In genomic region chr1:225879521-225880209, GRCh38 we compare ENCODE assay signal across 9 cellular contexts. TPM values are rescaled to one million over a fixed set of nuclear protein-coding genes. Genes with fewer than 3 reads are reported as not detected.
DNase-seq lines count a peak whose midpoint lies in the region; ATAC-seq, FAIRE-seq and TF ChIP-seq lines count a peak whose summit lies in the region.
"Had no signal": no experiment of that assay in that cellular context is flagged by ENCODE, and none has a peak within 500 bp of the region (broad histone marks: within the 10 kb centered on the region; RNA-seq: fewer than 3 reads in every experiment).

No MANE protein-coding gene starts in this region.

- peak overlapping the region; percentile 87 for H3K27ac Mint-ChIP-seq in T-helper 17 cell

- H3K27me3 ChIP-seq in small intestine (ENCODE audit: control insufficient read depth in 2 of 2, insufficient read depth in 2 of 2, low read length in 2 of 2) (no peaks in the 10 kb centered on the region), left lung (no peaks in the 10 kb centered on the region)

- DNase-seq in HT-29 (ENCODE audit: low spot score), result peak; percentile 85
- no peak for DNase-seq in T-helper 17 cell
- DNase-seq in foreskin melanocyte, result peak; percentile 35
- peak; percentile 65 for DNase-seq in small intestine
- no peak for DNase-seq in left lung
- no peak for DNase-seq in NCI-H524 treated with DMSO at 0.1 percent for 48 hours (lab: John Stamatoyannopoulos, UW)

- no peaks in the 10 kb centered on the region for H3K27me3 Mint-ChIP-seq in T-helper 17 cell

- TF ChIP-seq CTCF in left lung (IDR thresholded peaks at IDR 0.05), result no peak

- no peaks in the 10 kb centered on the region for H3K36me3 ChIP-seq in small intestine (ENCODE audit: control insufficient read depth in 2 of 2, insufficient read depth in 2 of 2, low read length in 2 of 2)
- H3K36me3 ChIP-seq in left lung, result peaks cover 0 to 30% of the 10 kb centered on the region in 2 donors

- peaks cover 4% of the 10 kb centered on the region for H3K36me3 Mint-ChIP-seq in T-helper 17 cell (ENCODE audit: low read depth)

- H3K4me3 Mint-ChIP-seq in T-helper 17 cell, result peak overlapping the region; percentile 96

- H3K4me1 Mint-ChIP-seq in T-helper 17 cell, result peaks cover 54% of the 10 kb centered on the region

- H3K27ac ChIP-seq in small intestine (ENCODE audit: low read depth in 1 of 2, low read length in 1 of 2) (peak overlapping the region; percentile 87 to 97), left lung (peak overlapping the region in 1 of 2 donors; percentile 93)

- intact Hi-C loops in left lung (cut with DNase I), result no loop called here

- no peak for FAIRE-seq in small intestine (lab: Jason Lieb, UNC)

- ATAC-seq in T-helper 17 cell (peak; percentile 26), HG03469 (IDR thresholded peaks at IDR 0.05; ENCODE audit: unreplicated experiment) (no peak), left lung (no peak), GM19397 (IDR thresholded peaks at IDR 0.05; ENCODE audit: unreplicated experiment) (no peak)

- WGBS in small intestine, 3 donors, result 13 to 53% (median 27%) methylated on average over 8 of the region's 8 CpGs

- H3K9me3 ChIP-seq in T-helper 17 cell (ENCODE audit: control insufficient read depth, low read length, poor library complexity, severe bottlenecking), result no peaks in the 10 kb centered on the region
- no peaks in the 10 kb centered on the region for H3K9me3 ChIP-seq in small intestine (ENCODE audit: control insufficient read depth, low read depth)
- no peaks in the 10 kb centered on the region for H3K9me3 ChIP-seq in left lung

- H3K4me3 ChIP-seq in small intestine (ENCODE audit: low read depth in 1 of 2, low read length in 2 of 2) (no peak overlapping the region), left lung (peak overlapping the region in 1 of 2 donors; percentile 97)
- H3K4me3 ChIP-seq: lung had no signal

- H3K4me1 ChIP-seq in small intestine (ENCODE audit: control insufficient read depth in 2 of 2, insufficient read depth in 1 of 2, low read depth in 1 of 2, low read length in 1 of 2), result peaks cover 8 to 31% of the 10 kb centered on the region in 2 donors
- H3K4me1 ChIP-seq in left lung, result peaks cover 20 to 75% of the 10 kb centered on the region in 2 donors

RNA-seq across cellular contexts. Expression of gene TMEM63A, which starts 2.5 kb away (rescaled TPM):
- 88.9 and 98.3 TPM in 2 replicates for total RNA-seq in HT-29 (2014; rRNA removed; shearing (Covaris generic))
- total RNA-seq in T-helper 17 cell (100 to 1,000 TPM; 269 to 280 TPM), left lung (10 to 100 TPM; 77.4 to 98.5 TPM)
- 10 to 100 TPM in 2 of 3 donors, 1 to 10 TPM in 1; 5.1 to 52.2 (median 17.9) TPM for polyA plus RNA-seq in small intestine

RNA-seq across cellular contexts. Expression of gene LEFTY1, which starts 9.3 kb away (rescaled TPM):
- 0.05 and 0.13 TPM in 2 replicates for total RNA-seq in HT-29 (2014; rRNA removed; shearing (Covaris generic))
- total RNA-seq in T-helper 17 cell (under 1 TPM in 1 of 2 donors, not detected in 1; 0.68 TPM), left lung (under 1 TPM in 1 of 2 donors, not detected in 1; 0.61 TPM)
- polyA plus RNA-seq in small intestine, result under 1 TPM in 1 of 3 donors, not detected in 2; 0.19 TPM

RNA-seq across cellular contexts. Expression of gene PYCR2, which starts 44.4 kb away (rescaled TPM):
- total RNA-seq in HT-29 (2014; rRNA removed; shearing (Covaris generic)), result 60.6 and 67.4 TPM in 2 replicates
- 10 to 100 TPM; 48.1 to 53.7 TPM for total RNA-seq in T-helper 17 cell
- 10 to 100 TPM; 31.9 to 68.0 (median 32.9) TPM for polyA plus RNA-seq in small intestine
- total RNA-seq in left lung, result 10 to 100 TPM; 52.7 to 59.8 TPM

Comparison
In these comparisons a context has a peak if more than half of its experiments do, and no peak if none do; other contexts are left out.
1. DNase-seq: peak in HT-29 (single experiment), foreskin melanocyte (single experiment) and small intestine (single experiment); none in T-helper 17 cell (0 of 3), left lung (0 of 2) and NCI-H524 treated with DMSO at 0.1 percent for 48 hours (single experiment).